ENCODE assay signal across 10 cellular contexts in genomic region chr16:81492307-81492706, GRCh38. TPM values are rescaled to one million over a fixed set of nuclear protein-coding genes. Genes with fewer than 3 reads are reported as not detected.
A peak's percentile ranks its signal among the peaks of the same experiment; 100 is the strongest.
DNase-seq lines count a peak whose midpoint lies in the region; ATAC-seq and TF ChIP-seq lines count a peak whose summit lies in the region.
"Had no signal": no experiment of that assay in that cellular context is flagged by ENCODE, and none has a peak within 500 bp of the region (broad histone marks: within the 10 kb centered on the region; RNA-seq: fewer than 3 reads in every experiment).

No MANE protein-coding gene starts in this region.

- H3K4me3 Mint-ChIP-seq in activated naive CD4-positive, alpha-beta T cell treated with anti-CD3 and anti-CD28 coated beads, Interleukin-2, amount 10 ng/mL, durations not matched to agents 7 days and 5 days, result no peak overlapping the region

- ATAC-seq in lower lobe of right lung, result no peak
- ATAC-seq: stimulated activated naive CD8-positive, alpha-beta T cell treated with anti-CD3 and anti-CD28 coated beads, Interleukin-15, Interleukin-2, amounts not matched to agents 100 U/mL and 50 U/mL, for 24 hours had no signal

- H3K27ac ChIP-seq in colonic mucosa, result peak overlapping the region; percentile 22
- H3K27ac ChIP-seq in lower lobe of right lung, result peak overlapping the region; percentile 67
- peak overlapping the region; percentile 30 to 80 (median 56) for H3K27ac ChIP-seq in tibial nerve
- H3K27ac ChIP-seq: VCaP had no signal

- no peaks in the 10 kb centered on the region for H3K4me1 ChIP-seq in colonic mucosa
- H3K4me1 ChIP-seq in lower lobe of right lung, result peaks cover 96% of the 10 kb centered on the region
- H3K4me1 ChIP-seq in tibial nerve, result peaks cover 0 to 88% (median 27%) of the 10 kb centered on the region in 4 donors

- H3K9ac ChIP-seq in colonic mucosa (ENCODE audit: low read depth in 2 of 2, low read length in 2 of 2), result peak overlapping the region in 1 of 2 donors; percentile 33

- intact Hi-C loops in colonic mucosa (cut with DNase I) (no loop called here), lower lobe of right lung (cut with DNase I) (no loop called here)

- H3K4me3 ChIP-seq in colonic mucosa (no peak overlapping the region), lower lobe of right lung (no peak overlapping the region), tibial nerve (no peak overlapping the region)

- no peak overlapping the region for H3K27ac Mint-ChIP-seq in activated naive CD4-positive, alpha-beta T cell treated with anti-CD3 and anti-CD28 coated beads, Interleukin-2, amount 10 ng/mL, durations not matched to agents 7 days and 5 days

- H3K27me3 ChIP-seq in colonic mucosa (no peaks in the 10 kb centered on the region), lower lobe of right lung (ENCODE audit: low read depth) (no peaks in the 10 kb centered on the region), tibial nerve (no peaks in the 10 kb centered on the region)

- no peak for TF ChIP-seq EP300 in tibial nerve (IDR thresholded peaks at IDR 0.05)

- H3K36me3 Mint-ChIP-seq in activated naive CD4-positive, alpha-beta T cell treated with anti-CD3 and anti-CD28 coated beads, Interleukin-2, amount 10 ng/mL, durations not matched to agents 7 days and 5 days, result no peaks in the 10 kb centered on the region

- H3K9me3 ChIP-seq in colonic mucosa, result no peaks in the 10 kb centered on the region
- no peaks in the 10 kb centered on the region for H3K9me3 ChIP-seq in lower lobe of right lung
- H3K9me3 ChIP-seq in tibial nerve, result no peaks in the 10 kb centered on the region

- H3K27me3 Mint-ChIP-seq in activated naive CD4-positive, alpha-beta T cell treated with anti-CD3 and anti-CD28 coated beads, Interleukin-2, amount 10 ng/mL, durations not matched to agents 7 days and 5 days, result no peaks in the 10 kb centered on the region

- TF ChIP-seq CTCF in colonic mucosa (IDR thresholded peaks at IDR 0.05) (no peak), lower lobe of right lung (IDR thresholded peaks at IDR 0.05) (no peak), tibial nerve (IDR thresholded peaks at IDR 0.05) (no peak)

- DNase-seq in NCI-H446 (lab: John Stamatoyannopoulos, UW) (peak; percentile 16 to 31), colonic mucosa (no peak), lower lobe of right lung (no peak), tibial nerve (ENCODE audit: low spot score in 2 of 2) (no peak), occipital lobe (lab: John Stamatoyannopoulos, UW) (no peak)
- no peak for DNase-seq in activated T-cell treated with anti-CD3 and anti-CD28 coated beads, Interleukin-2, amount 50 U/mL, for 1 hour
- no peak for DNase-seq in activated naive CD4-positive, alpha-beta T cell treated with anti-CD3 and anti-CD28 coated beads, Interleukin-2, amount 10 ng/mL, durations not matched to agents 7 days and 5 days
- DNase-seq: NCI-H1105 treated with DMSO at 0.1 percent for 48 hours; stimulated activated naive CD8-positive, alpha-beta T cell treated with anti-CD3 and anti-CD28 coated beads, Interleukin-15, Interleukin-2, amounts not matched to agents 100 U/mL and 50 U/mL, for 24 hours had no signal

- no peak for TF ChIP-seq POLR2A in tibial nerve (IDR thresholded peaks at IDR 0.05)

- peaks cover 14% of the 10 kb centered on the region for H3K4me1 Mint-ChIP-seq in activated naive CD4-positive, alpha-beta T cell treated with anti-CD3 and anti-CD28 coated beads, Interleukin-2, amount 10 ng/mL, durations not matched to agents 7 days and 5 days

- WGBS in tibial nerve, 2 donors, result 26 to 49% methylated on average over 11 of the region's 11 CpGs

- H3K36me3 ChIP-seq in colonic mucosa (no peaks in the 10 kb centered on the region), lower lobe of right lung (no peaks in the 10 kb centered on the region), tibial nerve (no peaks in the 10 kb centered on the region)

- H3K9me3 Mint-ChIP-seq in activated naive CD4-positive, alpha-beta T cell treated with anti-CD3 and anti-CD28 coated beads, Interleukin-2, amount 10 ng/mL, durations not matched to agents 7 days and 5 days, result no peaks in the 10 kb centered on the region

- CTCF ChIA-PET in activated naive CD4-positive, alpha-beta T cell treated with anti-CD3 and anti-CD28 coated beads, Interleukin-2, amount 10 ng/mL, durations not matched to agents 7 days and 5 days (lab: Charles Lee), result no interaction called here

RNA-seq across cellular contexts. Expression of gene CMIP, which starts 47.7 kb away (rescaled TPM):
- total RNA-seq in colonic mucosa (100 to 1,000 TPM in 1 of 2 donors, 10 to 100 TPM in 1; 83.4 to 107 TPM), lower lobe of right lung (77.4 TPM), tibial nerve (10 to 100 TPM; 28.2 to 48.8 (median 31.8) TPM), occipital lobe (22.9 TPM)

Comparison
In these comparisons a context has a peak if more than half of its experiments do, and no peak if none do; other contexts are left out.
1. DNase-seq: peak in NCI-H446 (2 of 2); none in colonic mucosa (single experiment), lower lobe of right lung (single experiment), tibial nerve (0 of 2), occipital lobe (single experiment), activated T-cell treated with anti-CD3 and anti-CD28 coated beads, Interleukin-2, amount 50 U/mL, for 1 hour (single experiment) and activated naive CD4-positive, alpha-beta T cell treated with anti-CD3 and anti-CD28 coated beads, Interleukin-2, amount 10 ng/mL, durations not matched to agents 7 days and 5 days (single experiment).
2. Peak in every context shown above with its lines, with median percentiles within 50 percentile points of each other: H3K27ac ChIP-seq.